In genomic region chr16:55341681-55342080, GRCh38 we compare ENCODE assay signal across 10 cellular contexts. TPM values are rescaled to one million over a fixed set of nuclear protein-coding genes. Genes with fewer than 3 reads are reported as not detected.
"Had no signal": no experiment of that assay in that cellular context is flagged by ENCODE, and none has a peak within 500 bp of the region (broad histone marks: within the 10 kb centered on the region; RNA-seq: fewer than 3 reads in every experiment).

No MANE protein-coding gene starts in this region.

- H3K9me3 ChIP-seq: HAP-1 had no signal

- H3K4me1 ChIP-seq: HAP-1 had no signal

- DNase-seq: GM23248, GOT3, H7, H9, HCEC 1CT, HFFc6 had no signal

- H3K36me3 ChIP-seq: HAP-1 had no signal

- H3K27ac ChIP-seq: GM23248 had no signal

- ATAC-seq: GM23338, HCT116 had no signal

- H3K4me3 ChIP-seq: GM23248, GM23338, HAP-1 had no signal

RNA-seq across cellular contexts. Expression of gene IRX6, which starts 17.7 kb away (rescaled TPM):
- total RNA-seq: GM23248, GM23338, H4, H7, H9, HFFc6 had no signal
